Comparison of ENCODE assay signal across 8 cellular contexts in genomic region chr18:76875390-76876330, GRCh38. TPM values are rescaled to one million over a fixed set of nuclear protein-coding genes. Genes with fewer than 3 reads are reported as not detected.
DNase-seq lines count a peak whose midpoint lies in the region; ATAC-seq and TF ChIP-seq lines count a peak whose summit lies in the region.

No MANE protein-coding gene starts in this region.

- H3K4me1 ChIP-seq in right cardiac atrium (ENCODE audit: control insufficient read depth, insufficient read depth, low read length) (no peaks in the 10 kb centered on the region), spleen (no peaks in the 10 kb centered on the region)

- peak overlapping the region; percentile 85 for H3K27ac Mint-ChIP-seq in activated T-helper 2 cell treated with anti-CD3 and anti-CD28 coated beads, Interferon-gamma antibody, Interleukin-2, Interleukin-4, amounts not matched to agents 10 μg/mL and 5 μg/mL and 100 μg/mL, durations not matched to agents 14 hours and 24 hours and 36 hours

- H3K4me1 Mint-ChIP-seq in activated T-helper 2 cell treated with anti-CD3 and anti-CD28 coated beads, Interferon-gamma antibody, Interleukin-2, Interleukin-4, amounts not matched to agents 10 μg/mL and 5 μg/mL and 100 μg/mL, durations not matched to agents 14 hours and 24 hours and 36 hours (ENCODE audit: low read depth), result peaks cover 14% of the 10 kb centered on the region

- H3K4me3 ChIP-seq in right cardiac atrium (ENCODE audit: low read length), result no peak overlapping the region
- no peak overlapping the region for H3K4me3 ChIP-seq in spleen

- ATAC-seq in HG02763 (IDR thresholded peaks at IDR 0.05; ENCODE audit: unreplicated experiment) (peak; percentile 63), right cardiac atrium (peak; percentile 29 to 39)

- H3K27ac ChIP-seq in right cardiac atrium (ENCODE audit: low read length) (no peak overlapping the region), spleen (no peak overlapping the region)

- no peaks in the 10 kb centered on the region for H3K27me3 ChIP-seq in right cardiac atrium (ENCODE audit: control insufficient read depth, insufficient read depth)
- H3K27me3 ChIP-seq in spleen (replicated peaks in 1 of 7), result no peaks in the 10 kb centered on the region

- TF ChIP-seq CTCF in spleen (IDR thresholded peaks at IDR 0.05 in 8 of 11, conservative IDR thresholded peaks at IDR 0.05 in 3 of 11), result peak in 7 of 11 experiments; percentile 41 to 68 (median 56)

- no peak overlapping the region for H3K4me3 Mint-ChIP-seq in activated T-helper 2 cell treated with anti-CD3 and anti-CD28 coated beads, Interferon-gamma antibody, Interleukin-2, Interleukin-4, amounts not matched to agents 10 μg/mL and 5 μg/mL and 100 μg/mL, durations not matched to agents 14 hours and 24 hours and 36 hours (ENCODE audit: low read depth)

- intact Hi-C loops in activated T-helper 2 cell treated with anti-CD3 and anti-CD28 coated beads, Interferon-gamma antibody, Interleukin-2, Interleukin-4, amounts not matched to agents 10 μg/mL and 5 μg/mL and 100 μg/mL, durations not matched to agents 14 hours and 24 hours and 36 hours (cut with micrococcal nuclease), result loop anchor here (1.0 to 5.0 kb wide), 5 partner anchors 16 to 777 kb away; no protein-coding TSS in a partner anchor
- intact Hi-C loops in right cardiac atrium (cut with DNase I), result no loop called here
- intact Hi-C loops in spleen (cut with DNase I; ENCODE audit: low total_unique reads), result no loop called here

- no peaks in the 10 kb centered on the region for H3K9me3 Mint-ChIP-seq in activated T-helper 2 cell treated with anti-CD3 and anti-CD28 coated beads, Interferon-gamma antibody, Interleukin-2, Interleukin-4, amounts not matched to agents 10 μg/mL and 5 μg/mL and 100 μg/mL, durations not matched to agents 14 hours and 24 hours and 36 hours

- WGBS in right cardiac atrium, result 66% methylated on average over 14 of the region's 14 CpGs
- 76 to 83% (median 82%) methylated on average over 14 of the region's 14 CpGs for WGBS in spleen, 5 donors

- DNase-seq in NOMO-1 treated with DMSO at 0.1 percent for 48 hours (lab: John Stamatoyannopoulos, UW; ENCODE audit: unreplicated experiment) (peak; percentile 24), NOMO-1 treated with dmso at 0.1 percent for 144 hours (lab: John Stamatoyannopoulos, UW; ENCODE audit: unreplicated experiment) (no peak), NCI-H345 (lab: John Stamatoyannopoulos, UW) (peak; percentile 49), right cardiac atrium (peak in 1 of 3 donors; percentile 55), spleen (no peak), GM19240 (ENCODE audit: insufficient read length, low spot score) (no peak)
- DNase-seq in activated T-helper 2 cell treated with anti-CD3 and anti-CD28 coated beads, Interferon-gamma antibody, Interleukin-2, Interleukin-4, amounts not matched to agents 10 μg/mL and 5 μg/mL and 100 μg/mL, durations not matched to agents 14 hours and 24 hours and 36 hours (ENCODE audit: low spot score), result peak; percentile 22

- H3K36me3 ChIP-seq in spleen, result peaks cover 0 to 90% (median 29%) of the 10 kb centered on the region in 6 donors

- H3K9me3 ChIP-seq in right cardiac atrium (ENCODE audit: control insufficient read depth, low read length) (no peaks in the 10 kb centered on the region), spleen (no peaks in the 10 kb centered on the region)

- H3K27me3 Mint-ChIP-seq in activated T-helper 2 cell treated with anti-CD3 and anti-CD28 coated beads, Interferon-gamma antibody, Interleukin-2, Interleukin-4, amounts not matched to agents 10 μg/mL and 5 μg/mL and 100 μg/mL, durations not matched to agents 14 hours and 24 hours and 36 hours (ENCODE audit: low read depth), result no peaks in the 10 kb centered on the region

- TF ChIP-seq POLR2A in spleen (IDR thresholded peaks at IDR 0.05), result no peak

- H3K36me3 Mint-ChIP-seq in activated T-helper 2 cell treated with anti-CD3 and anti-CD28 coated beads, Interferon-gamma antibody, Interleukin-2, Interleukin-4, amounts not matched to agents 10 μg/mL and 5 μg/mL and 100 μg/mL, durations not matched to agents 14 hours and 24 hours and 36 hours (ENCODE audit: low read depth), result peaks cover 42% of the 10 kb centered on the region

RNA-seq across cellular contexts. Expression of gene ZNF236, which starts 53.3 kb away (rescaled TPM):
- total RNA-seq in activated T-helper 2 cell treated with anti-CD3 and anti-CD28 coated beads, Interferon-gamma antibody, Interleukin-2, Interleukin-4, amounts not matched to agents 10 μg/mL and 5 μg/mL and 100 μg/mL, durations not matched to agents 14 hours and 24 hours and 36 hours, result 19.8 and 22.9 TPM in 2 replicates
- total RNA-seq in right cardiac atrium (10 to 100 TPM; 12.8 to 19.8 (median 17.6) TPM), spleen (10 to 100 TPM; 15.1 to 25.4 (median 24.1) TPM)
- polyA plus RNA-seq in right cardiac atrium (2.2 TPM), spleen (1 to 10 TPM; 1.5 to 2.6 (median 2.4) TPM)

Comparison
In these comparisons a context has a peak if more than half of its experiments do, and no peak if none do; other contexts are left out.
1. DNase-seq: peak in NOMO-1 treated with DMSO at 0.1 percent for 48 hours (single experiment), NCI-H345 (single experiment) and activated T-helper 2 cell treated with anti-CD3 and anti-CD28 coated beads, Interferon-gamma antibody, Interleukin-2, Interleukin-4, amounts not matched to agents 10 μg/mL and 5 μg/mL and 100 μg/mL, durations not matched to agents 14 hours and 24 hours and 36 hours (single experiment); none in NOMO-1 treated with dmso at 0.1 percent for 144 hours (single experiment), spleen (single experiment) and GM19240 (single experiment).